Comparison of ENCODE assay signal across 8 cellular contexts in genomic region chr9:5976668-5977397, GRCh38. TPM values are rescaled to one million over a fixed set of nuclear protein-coding genes. Genes with fewer than 3 reads are reported as not detected.
DNase-seq lines count a peak whose midpoint lies in the region; ATAC-seq and TF ChIP-seq lines count a peak whose summit lies in the region.

No MANE protein-coding gene starts in this region.

- H3K27ac ChIP-seq in adrenal gland, result peak overlapping the region in 4 of 5 donors; percentile 8 to 70 (median 28)

- H3K9me3 Mint-ChIP-seq in natural killer cell treated with Interleukin-12 subunit alpha and Interleukin-12 subunit beta and Interleukin-15 and Interleukin-18, amount 100 ng/mL, for 72 hours, result no peaks in the 10 kb centered on the region

- peaks cover 0 to 6% (median 0%) of the 10 kb centered on the region in 3 donors for H3K9me3 ChIP-seq in adrenal gland (replicated peaks in 1 of 3)

- ATAC-seq in GM18909 (IDR thresholded peaks at IDR 0.05; ENCODE audit: poor library complexity, unreplicated experiment) (peak; percentile 76), HG03064 (IDR thresholded peaks at IDR 0.05; ENCODE audit: low read depth, unreplicated experiment) (peak; percentile 86), HG02884 (IDR thresholded peaks at IDR 0.05; ENCODE audit: unreplicated experiment) (no peak)
- ATAC-seq in natural killer cell treated with Interleukin-12 subunit alpha and Interleukin-12 subunit beta and Interleukin-15 and Interleukin-18, amount 100 ng/mL, for 72 hours, result peak in 1 of 2 donors; percentile 68

- no peaks in the 10 kb centered on the region for H3K27me3 ChIP-seq in adrenal gland

- peak overlapping the region; percentile 38 to 93 for H3K27ac Mint-ChIP-seq in natural killer cell treated with Interleukin-12 subunit alpha and Interleukin-12 subunit beta and Interleukin-15 and Interleukin-18, amount 100 ng/mL, for 72 hours

- no peaks in the 10 kb centered on the region for H3K27me3 Mint-ChIP-seq in natural killer cell treated with Interleukin-12 subunit alpha and Interleukin-12 subunit beta and Interleukin-15 and Interleukin-18, amount 100 ng/mL, for 72 hours

- peaks cover 11 to 24% of the 10 kb centered on the region in 2 donors for H3K4me1 ChIP-seq in adrenal gland (replicated peaks in 1 of 2)

- no peaks in the 10 kb centered on the region for H3K36me3 ChIP-seq in adrenal gland (replicated peaks in 1 of 2)

- no peak for TF ChIP-seq CTCF in adrenal gland (IDR thresholded peaks at IDR 0.05)

- intact Hi-C loops in adrenal gland (cut with DNase I), result no loop called here

- DNase-seq in adrenal gland (no peak), NCI-H128 (lab: John Stamatoyannopoulos, UW; ENCODE audit: unreplicated experiment) (no peak), middle frontal gyrus (ENCODE audit: extremely low spot score, low spot score) (no peak)
- DNase-seq in natural killer cell treated with Interleukin-12 subunit alpha and Interleukin-12 subunit beta and Interleukin-15 and Interleukin-18, amount 100 ng/mL, for 72 hours (ENCODE audit: low spot score), result no peak
- no peak for DNase-seq in stimulated activated CD4-positive, alpha-beta T cell treated with anti-CD3 and anti-CD28 coated beads, Interleukin-4, amount 100 ng/mL, for 4 hours

- H3K4me3 Mint-ChIP-seq in natural killer cell treated with Interleukin-12 subunit alpha and Interleukin-12 subunit beta and Interleukin-15 and Interleukin-18, amount 100 ng/mL, for 72 hours, result no peak overlapping the region

- peaks cover 35 to 41% of the 10 kb centered on the region in 2 donors for H3K4me1 Mint-ChIP-seq in natural killer cell treated with Interleukin-12 subunit alpha and Interleukin-12 subunit beta and Interleukin-15 and Interleukin-18, amount 100 ng/mL, for 72 hours (ENCODE audit: low read depth in 2 of 2)

- WGBS in adrenal gland, 4 donors, result 59 to 82% (median 69%) methylated on average over 2 of the region's 2 CpGs

- TF ChIP-seq POLR2A in adrenal gland (IDR thresholded peaks at IDR 0.05), result no peak

- peaks cover 11% of the 10 kb centered on the region for H3K36me3 Mint-ChIP-seq in natural killer cell treated with Interleukin-12 subunit alpha and Interleukin-12 subunit beta and Interleukin-15 and Interleukin-18, amount 100 ng/mL, for 72 hours

- H3K4me3 ChIP-seq in adrenal gland, result no peak overlapping the region

RNA-seq across cellular contexts. Expression of gene RANBP6, which starts 38.6 kb away (rescaled TPM):
- 10 to 100 TPM; 10.7 to 33.5 (median 22.2) TPM for total RNA-seq in adrenal gland
- 10 to 100 TPM in 1 of 3 donors, 1 to 10 TPM in 2; 5.9 to 41.8 (median 6.2) TPM for polyA plus RNA-seq in adrenal gland
- total RNA-seq in natural killer cell treated with Interleukin-12 subunit alpha and Interleukin-12 subunit beta and Interleukin-15 and Interleukin-18, amount 100 ng/mL, for 72 hours, result 10 to 100 TPM; 19.3 to 21.6 TPM
